In genomic region chrX:71778322-71778721, GRCh38 we compare ENCODE assay signal across 14 cellular contexts. TPM values are rescaled to one million over a fixed set of nuclear protein-coding genes. Genes with fewer than 3 reads are reported as not detected.
"Had no signal": no experiment of that assay in that cellular context is flagged by ENCODE, and none has a peak within 500 bp of the region (broad histone marks: within the 10 kb centered on the region; RNA-seq: fewer than 3 reads in every experiment).

No MANE protein-coding gene starts in this region.

RNA-seq across cellular contexts. Expression of gene CXorf49B, which starts 15.2 kb away (rescaled TPM):
- total RNA-seq: activated naive CD8-positive, alpha-beta T cell treated with anti-CD3 and anti-CD28 coated beads, Interleukin-2, amount 10 ng/mL, durations not matched to agents 7 days and 5 days; cardiac muscle cell; dermis blood vessel endothelial cell; esophagus squamous epithelium; heart right ventricle; kidney epithelial cell; left ventricle myocardium inferior; mononuclear cell; ovary; psoas muscle; right cardiac atrium; skeletal muscle tissue; tibial nerve; uterus had no signal
- polyA plus RNA-seq: cardiac muscle cell, heart right ventricle, ovary, psoas muscle, right cardiac atrium had no signal
